In the genomic region with DNA sequence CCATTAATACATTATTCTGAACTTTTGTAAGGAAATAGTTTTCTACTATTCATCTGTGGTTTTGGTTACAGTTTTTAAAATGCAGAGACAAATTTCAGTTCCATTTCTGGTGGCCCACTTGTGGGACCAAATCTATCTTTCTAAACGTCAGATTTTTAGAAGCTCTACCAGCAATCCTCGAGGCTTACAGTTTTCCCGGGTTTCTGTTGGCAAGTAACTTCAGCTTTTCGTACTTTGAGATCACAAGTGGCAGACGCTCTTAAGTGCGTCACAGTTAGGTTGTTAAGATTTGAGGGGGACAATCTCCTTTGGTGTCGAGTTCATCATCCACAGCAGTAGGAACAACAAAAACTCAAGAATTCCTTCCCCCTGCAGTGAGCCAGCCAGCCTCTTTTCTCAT, we compare ENCODE assay signal across 19 cellular contexts.
DNase-seq lines count a peak whose midpoint lies in the region; ATAC-seq and TF ChIP-seq lines count a peak whose summit lies in the region.
"Had no signal": no experiment of that assay in that cellular context is flagged by ENCODE, and none has a peak within 500 bp of the region (broad histone marks: within the 10 kb centered on the region; RNA-seq: fewer than 3 reads in every experiment).

No MANE protein-coding gene starts in this region.

- H4K91ac ChIP-seq in H9 (ENCODE audit: insufficient read length, low read depth, low read length), result no peak overlapping the region

- no peaks in the 10 kb centered on the region for H3K9me3 Mint-ChIP-seq in activated CD4-positive, alpha-beta T cell treated with anti-CD3 and anti-CD28 coated beads, Interleukin-2, amount 10 ng/mL, durations not matched to agents 7 days and 5 days
- H3K9me3 Mint-ChIP-seq in activated CD8-positive, alpha-beta T cell treated with anti-CD3 and anti-CD28 coated beads, Interleukin-2, amount 10 ng/mL, durations not matched to agents 7 days and 5 days (ENCODE audit: insufficient read depth), result no peaks in the 10 kb centered on the region
- H3K9me3 Mint-ChIP-seq in H9, result no peaks in the 10 kb centered on the region

- no peaks in the 10 kb centered on the region for H3K9me3 ChIP-seq in HEK293 (ENCODE audit: control insufficient read depth, insufficient read depth, low read depth, low read length)
- no peaks in the 10 kb centered on the region for H3K9me3 ChIP-seq in osteoblast (ENCODE audit: low read depth, low read length)
- H3K9me3 ChIP-seq in H9 (ENCODE audit: control insufficient read depth, low read depth, low read length), result no peaks in the 10 kb centered on the region
- H3K9me3 ChIP-seq in breast epithelium, result no peaks in the 10 kb centered on the region
- H3K9me3 ChIP-seq: left ventricle myocardium inferior, upper lobe of left lung had no signal

- no peak overlapping the region for H2AK5ac ChIP-seq in H9 (ENCODE audit: insufficient read length, low read length)

- H3K27me3 Mint-ChIP-seq in activated CD4-positive, alpha-beta T cell treated with anti-CD3 and anti-CD28 coated beads, Interleukin-2, amount 10 ng/mL, durations not matched to agents 7 days and 5 days, result no peaks in the 10 kb centered on the region
- no peaks in the 10 kb centered on the region for H3K27me3 Mint-ChIP-seq in activated CD8-positive, alpha-beta T cell treated with anti-CD3 and anti-CD28 coated beads, Interleukin-2, amount 10 ng/mL, durations not matched to agents 7 days and 5 days (ENCODE audit: low read depth)
- no peaks in the 10 kb centered on the region for H3K27me3 Mint-ChIP-seq in H9 (ENCODE audit: low read depth)

- POLR2A ChIA-PET in activated CD4-positive, alpha-beta T cell treated with anti-CD3 and anti-CD28 coated beads, Interleukin-2, amount 10 ng/mL, durations not matched to agents 7 days and 5 days (lab: Charles Lee), result no interaction called here
- POLR2A ChIA-PET in HEK293 (lab: Yijun Ruan, JAX), result no interaction called here
- POLR2A ChIA-PET in activated CD8-positive, alpha-beta T cell treated with anti-CD3 and anti-CD28 coated beads, Interleukin-2, amount 10 ng/mL, durations not matched to agents 7 days and 5 days (lab: Charles Lee), result no interaction called here

- H3K4me1 ChIP-seq in HEK293 (ENCODE audit: control insufficient read depth, insufficient read depth, low read length), result peaks cover 49% of the 10 kb centered on the region
- H3K4me1 ChIP-seq in osteoblast (ENCODE audit: insufficient read depth, low read length), result peaks cover 30% of the 10 kb centered on the region
- H3K4me1 ChIP-seq in H9 (ENCODE audit: insufficient read depth, low read length), result peaks cover 22% of the 10 kb centered on the region; the same call in 1 of the 2 replicates
- peaks cover 0 to 5% of the 10 kb centered on the region in 2 donors for H3K4me1 ChIP-seq in breast epithelium

- no peak overlapping the region for H3K18ac ChIP-seq in H9 (ENCODE audit: insufficient read length, low read depth, low read length)

- peaks cover 76% of the 10 kb centered on the region for H3K4me1 Mint-ChIP-seq in activated CD4-positive, alpha-beta T cell treated with anti-CD3 and anti-CD28 coated beads, Interleukin-2, amount 10 ng/mL, durations not matched to agents 7 days and 5 days
- peaks cover 79% of the 10 kb centered on the region for H3K4me1 Mint-ChIP-seq in activated CD8-positive, alpha-beta T cell treated with anti-CD3 and anti-CD28 coated beads, Interleukin-2, amount 10 ng/mL, durations not matched to agents 7 days and 5 days (ENCODE audit: low read depth)
- peaks cover 72 to 74% of the 10 kb centered on the region in 2 experiments for H3K4me1 Mint-ChIP-seq in H9

- intact Hi-C loops in breast epithelium (cut with DNase I; ENCODE audit: low total_unique reads), result no loop called here

- H2BK12ac ChIP-seq in H9 (ENCODE audit: insufficient read length, low read depth, low read length), result no peak overlapping the region

- H2BK15ac ChIP-seq in H9 (ENCODE audit: low read depth, low read length), result no peak overlapping the region

- H3K36me3 ChIP-seq in HEK293 (ENCODE audit: control insufficient read depth in 2 of 2, insufficient read depth in 1 of 2, low read length in 2 of 2) (no peaks in the 10 kb centered on the region; a peak in 1 of 3 replicates), osteoblast (ENCODE audit: insufficient read depth, low read length) (no peaks in the 10 kb centered on the region), breast epithelium (no peaks in the 10 kb centered on the region)
- H3K36me3 ChIP-seq: left ventricle myocardium inferior, upper lobe of left lung had no signal

- no peak overlapping the region for H2AFZ ChIP-seq in osteoblast (ENCODE audit: low read length)
- H2AFZ ChIP-seq in H9 (ENCODE audit: low read length), result no peak overlapping the region
- H2AFZ ChIP-seq: hepatocyte had no signal

- no peak for TF ChIP-seq POLR2A in breast epithelium (IDR thresholded peaks at IDR 0.05)

- WGBS in H9 (ENCODE audit: extremely low coverage, insufficient read length, low lambda C conversion rate), result no CpG with 5 or more reads among the region's 7 CpGs

- peak overlapping the region; percentile 72 for H3K27ac Mint-ChIP-seq in activated CD4-positive, alpha-beta T cell treated with anti-CD3 and anti-CD28 coated beads, Interleukin-2, amount 10 ng/mL, durations not matched to agents 7 days and 5 days
- H3K27ac Mint-ChIP-seq in activated CD8-positive, alpha-beta T cell treated with anti-CD3 and anti-CD28 coated beads, Interleukin-2, amount 10 ng/mL, durations not matched to agents 7 days and 5 days, result peak overlapping the region; percentile 93
- peak overlapping the region in 1 of 3 experiments; percentile 65; a peak in 2 of 7 replicates for H3K27ac Mint-ChIP-seq in H9

- CTCF ChIA-PET in activated CD4-positive, alpha-beta T cell treated with anti-CD3 and anti-CD28 coated beads, Interleukin-2, amount 10 ng/mL, durations not matched to agents 7 days and 5 days (lab: Charles Lee), result interaction anchor here (0.6 to 1.3 kb wide), 4 partner anchors 23 to 79 kb away, joined by 3 to 4 read pairs (median 4); no protein-coding TSS in a partner anchor
- CTCF ChIA-PET in HEK293 (lab: Yijun Ruan, JAX), result no interaction called here
- CTCF ChIA-PET in activated CD8-positive, alpha-beta T cell treated with anti-CD3 and anti-CD28 coated beads, Interleukin-2, amount 10 ng/mL, durations not matched to agents 7 days and 5 days (lab: Charles Lee), result interaction anchor here (1.0 to 2.0 kb wide), 4 partner anchors 12 to 157 kb away, joined by 3 to 6 read pairs (median 4); no protein-coding TSS in a partner anchor

- no peak overlapping the region for H2BK5ac ChIP-seq in H9 (ENCODE audit: insufficient read length, low read length)

- H3K36me3 Mint-ChIP-seq in activated CD4-positive, alpha-beta T cell treated with anti-CD3 and anti-CD28 coated beads, Interleukin-2, amount 10 ng/mL, durations not matched to agents 7 days and 5 days (ENCODE audit: low read depth), result peaks cover 16% of the 10 kb centered on the region
- peaks cover 42% of the 10 kb centered on the region for H3K36me3 Mint-ChIP-seq in activated CD8-positive, alpha-beta T cell treated with anti-CD3 and anti-CD28 coated beads, Interleukin-2, amount 10 ng/mL, durations not matched to agents 7 days and 5 days (ENCODE audit: low read depth)
- peaks cover 2 to 15% (median 8%) of the 10 kb centered on the region in 3 experiments; a peak in 4 of 7 replicates for H3K36me3 Mint-ChIP-seq in H9 (ENCODE audit: insufficient read depth in 1 of 3, low read depth in 3 of 3)

- no peak overlapping the region for H4K5ac ChIP-seq in H9 (ENCODE audit: insufficient read length, low read depth, low read length)

- H3K79me1 ChIP-seq in H9 (ENCODE audit: insufficient read depth, low read depth, low read length, poor library complexity, severe bottlenecking), result no peaks in the 10 kb centered on the region

- no peak overlapping the region for H3T11ph ChIP-seq in H9 (ENCODE audit: low read length)

- H4K20me1 ChIP-seq in osteoblast (ENCODE audit: insufficient read depth, low read length) (peaks cover 20% of the 10 kb centered on the region), H9 (ENCODE audit: control insufficient read depth, insufficient read depth, insufficient read length) (peaks cover 2% of the 10 kb centered on the region)

- no peak overlapping the region for H3K56ac ChIP-seq in H9 (ENCODE audit: insufficient read length, low read depth, low read length)

- ATAC-seq in activated CD8-positive, alpha-beta T cell treated with anti-CD3 and anti-CD28 coated beads, Interleukin-2, amount 10 ng/mL, durations not matched to agents 7 days and 5 days, result no peak

- H3K4ac ChIP-seq in H9 (ENCODE audit: low read depth, low read length), result no peak overlapping the region

- H3K23me2 ChIP-seq in H9 (ENCODE audit: insufficient read length, low read depth, low read length, poor library complexity, severe bottlenecking), result no peaks in the 10 kb centered on the region

- H3K23ac ChIP-seq in H9 (ENCODE audit: insufficient read length, low read depth, low read length), result no peak overlapping the region

- H3K4me3 ChIP-seq in HEK293 (ENCODE audit: low read depth, low read length) (no peak overlapping the region), osteoblast (ENCODE audit: insufficient read depth, low read length) (no peak overlapping the region), breast epithelium (no peak overlapping the region)
- H3K4me3 ChIP-seq: hepatocyte, left ventricle myocardium inferior, upper lobe of left lung had no signal

- H3K14ac ChIP-seq in H9 (ENCODE audit: insufficient read depth, low read length), result no peak overlapping the region

- H3K27ac ChIP-seq in HEK293 (ENCODE audit: extremely low read depth, low read depth, low read length) (no peak overlapping the region), osteoblast (ENCODE audit: low read depth, low read length) (peak overlapping the region; percentile 34), H9 (ENCODE audit: insufficient read length, low read depth, low read length) (no peak overlapping the region), breast epithelium (no peak overlapping the region)
- H3K27ac ChIP-seq: epithelial cell of prostate, hepatocyte, left ventricle myocardium inferior, upper lobe of left lung had no signal

- H3K4me3 Mint-ChIP-seq in activated CD4-positive, alpha-beta T cell treated with anti-CD3 and anti-CD28 coated beads, Interleukin-2, amount 10 ng/mL, durations not matched to agents 7 days and 5 days, result no peak overlapping the region
- peak overlapping the region; percentile 49 for H3K4me3 Mint-ChIP-seq in activated CD8-positive, alpha-beta T cell treated with anti-CD3 and anti-CD28 coated beads, Interleukin-2, amount 10 ng/mL, durations not matched to agents 7 days and 5 days
- H3K4me3 Mint-ChIP-seq in H9, result no peak overlapping the region

- no peak overlapping the region for H4K8ac ChIP-seq in H9 (replicated peaks; ENCODE audit: insufficient read length, low read depth, low read length)

- no peak for DNase-seq in activated CD4-positive, alpha-beta T cell treated with anti-CD3 and anti-CD28 coated beads, Interleukin-2, amount 10 ng/mL, durations not matched to agents 7 days and 5 days
- DNase-seq in activated CD4-positive, alpha-beta T cell treated with anti-CD3 and anti-CD28 coated beads, Interleukin-2, amount 50 U/mL, for 1 hour, result no peak
- no peak for DNase-seq in activated CD8-positive, alpha-beta T cell treated with anti-CD3 and anti-CD28 coated beads, Interleukin-2, amount 10 ng/mL, durations not matched to agents 7 days and 5 days
- DNase-seq in osteoblast (ENCODE audit: insufficient read length, low spot score, missing footprints) (no peak), DMS153 (lab: John Stamatoyannopoulos, UW) (no peak), H9 (no peak), breast epithelium (ENCODE audit: low spot score in 2 of 2) (no peak)
- DNase-seq: ACHN; activated effector memory CD4-positive, alpha-beta T cell treated with Interleukin-2 at 50 U/mL for 16 hours; central memory CD4-positive, alpha-beta T cell; left ventricle myocardium inferior; NCI-H1092 treated with DMSO at 0.1 percent for 48 hours; NCI-H510A treated with DMSO at 0.1 percent for 48 hours; nucleus accumbens; SHP77; upper lobe of left lung had no signal

- H3K27me3 ChIP-seq in osteoblast (ENCODE audit: insufficient read depth, low read length), result no peaks in the 10 kb centered on the region
- no peaks in the 10 kb centered on the region for H3K27me3 ChIP-seq in H9 (ENCODE audit: insufficient read depth, low read length)
- no peaks in the 10 kb centered on the region for H3K27me3 ChIP-seq in breast epithelium
- H3K27me3 ChIP-seq: hepatocyte, upper lobe of left lung had no signal

- TF ChIP-seq CTCF in HEK293 (tag by site-specific recombination; IDR thresholded peaks at IDR 0.05) (no peak), osteoblast (IDR thresholded peaks at IDR 0.05; ENCODE audit: extremely low read depth, low read depth, low read length) (no peak), H9 (conservative IDR thresholded peaks at IDR 0.05) (no peak), breast epithelium (IDR thresholded peaks at IDR 0.05) (no peak)

- H3K4me2 ChIP-seq in osteoblast (ENCODE audit: insufficient read depth, low read length) (no peak overlapping the region), H9 (ENCODE audit: insufficient read depth, insufficient read length, low read length) (no peak overlapping the region)
- H3K4me2 ChIP-seq: hepatocyte had no signal

- no peak overlapping the region for H2BK120ac ChIP-seq in H9 (ENCODE audit: low read depth, low read length, poor library complexity, severe bottlenecking)

- no peak overlapping the region for H2BK20ac ChIP-seq in H9 (ENCODE audit: low read depth, low read length, poor library complexity, severe bottlenecking)

- no peak overlapping the region for H3K9ac ChIP-seq in H9 (ENCODE audit: extremely low read depth, insufficient read length, low read length)

- H3K79me2 ChIP-seq in osteoblast (ENCODE audit: insufficient read depth, low read length), result peaks cover 83% of the 10 kb centered on the region
- H3K79me2 ChIP-seq in H9 (ENCODE audit: insufficient read depth, low read length), result peaks cover 94% of the 10 kb centered on the region
